Comparison of ENCODE assay signal across 20 cellular contexts in genomic region chr2:39203382-39203781, GRCh38. TPM values are rescaled to one million over a fixed set of nuclear protein-coding genes. Genes with fewer than 3 reads are reported as not detected.
A peak's percentile ranks its signal among the peaks of the same experiment; 100 is the strongest.
DNase-seq lines count a peak whose midpoint lies in the region; ATAC-seq and TF ChIP-seq lines count a peak whose summit lies in the region.
"Had no signal": no experiment of that assay in that cellular context is flagged by ENCODE, and none has a peak within 500 bp of the region (broad histone marks: within the 10 kb centered on the region; RNA-seq: fewer than 3 reads in every experiment).

No MANE protein-coding gene starts in this region.

- H3K4me3 Mint-ChIP-seq in activated CD4-positive, alpha-beta T cell treated with anti-CD3 and anti-CD28 coated beads, Interleukin-2, amount 10 ng/mL, durations not matched to agents 24 days and 14 days = peak overlapping the region; percentile 9
- peak overlapping the region in 6 of 8 donors; percentile 23 to 47 (median 38) for H3K4me3 Mint-ChIP-seq in CD4-positive, alpha-beta memory T cell
- no peak overlapping the region for H3K4me3 Mint-ChIP-seq in activated T-helper 2 cell treated with anti-CD3 and anti-CD28 coated beads, Interferon-gamma antibody, Interleukin-2, Interleukin-4, amounts not matched to agents 10 μg/mL and 5 μg/mL and 100 μg/mL, durations not matched to agents 14 hours and 24 hours and 36 hours (ENCODE audit: low read depth)

- H3K9ac ChIP-seq in Karpas-422 (ENCODE audit: low read length) = no peak overlapping the region
- H3K9ac ChIP-seq: BLaER1 treated with 17β-estradiol and CSF1 and Interleukin-3, amounts not matched to agents 10 nM and 100 nM; KMS-11 had no signal

- no peaks in the 10 kb centered on the region for H3K4me1 ChIP-seq in CD4-positive, alpha-beta memory T cell (ENCODE audit: insufficient read depth, low read length)
- H3K4me1 ChIP-seq in Karpas-422 (ENCODE audit: low read length) (no peaks in the 10 kb centered on the region), upper lobe of left lung (no peaks in the 10 kb centered on the region)
- H3K4me1 ChIP-seq: BLaER1 treated with 17β-estradiol and CSF1 and Interleukin-3, amounts not matched to agents 10 nM and 100 nM had no signal

- TF ChIP-seq CTCF in upper lobe of left lung (IDR thresholded peaks at IDR 0.05) = no peak

- H3K27ac ChIP-seq in CD4-positive, alpha-beta memory T cell (ENCODE audit: low read depth, low read length) = no peak overlapping the region
- H3K27ac ChIP-seq in Karpas-422 (ENCODE audit: low read length) (no peak overlapping the region), upper lobe of left lung (no peak overlapping the region)
- H3K27ac ChIP-seq: A549; BLaER1 treated with 17β-estradiol and CSF1 and Interleukin-3, amounts not matched to agents 10 nM and 100 nM; KMS-11; RWPE1 had no signal

- no peaks in the 10 kb centered on the region for H3K27me3 ChIP-seq in CD4-positive, alpha-beta memory T cell (ENCODE audit: insufficient read depth, low read length)
- H3K27me3 ChIP-seq in Karpas-422 (ENCODE audit: low read length) (no peaks in the 10 kb centered on the region), upper lobe of left lung (no peaks in the 10 kb centered on the region)
- H3K27me3 ChIP-seq: BLaER1 treated with 17β-estradiol and CSF1 and Interleukin-3, amounts not matched to agents 10 nM and 100 nM had no signal

- no peak overlapping the region for H3K4me2 ChIP-seq in Karpas-422 (ENCODE audit: low read depth, low read length, poor library complexity, severe bottlenecking)
- H3K4me2 ChIP-seq: A549; BLaER1 treated with 17β-estradiol and CSF1 and Interleukin-3, amounts not matched to agents 10 nM and 100 nM; KMS-11 had no signal

- no peak for TF ChIP-seq EP300 in upper lobe of left lung (IDR thresholded peaks at IDR 0.05)

- DNase-seq in activated CD4-positive, alpha-beta T cell treated with anti-CD3 and anti-CD28 coated beads, Interleukin-2, amount 10 ng/mL, durations not matched to agents 24 days and 14 days = peak; percentile 66
- DNase-seq in activated CD4-positive, alpha-beta T cell treated with anti-CD3 and anti-CD28 coated beads, Interleukin-2, amount 50 U/mL, for 4 hours = no peak
- DNase-seq in CD4-positive, alpha-beta memory T cell = no peak
- DNase-seq in Karpas-422 (peak; percentile 11), C1 segment of cervical spinal cord (lab: John Stamatoyannopoulos, UW) (no peak), upper lobe of left lung (no peak)
- no peak for DNase-seq in activated T-helper 2 cell treated with anti-CD3 and anti-CD28 coated beads, Interferon-gamma antibody, Interleukin-2, Interleukin-4, amounts not matched to agents 10 μg/mL and 5 μg/mL and 100 μg/mL, durations not matched to agents 14 hours and 24 hours and 36 hours (ENCODE audit: low spot score)
- DNase-seq: GF-D8, GOT3, NCI-H1092, NCI-H1694, NCI-H226, NCI-H524 treated with DMSO at 0.1 percent for 48 hours had no signal

- H3K36me3 Mint-ChIP-seq in activated CD4-positive, alpha-beta T cell treated with anti-CD3 and anti-CD28 coated beads, Interleukin-2, amount 10 ng/mL, durations not matched to agents 24 days and 14 days (ENCODE audit: low read depth) = peaks cover 14% of the 10 kb centered on the region
- peaks cover 0 to 4% of the 10 kb centered on the region in 2 donors for H3K36me3 Mint-ChIP-seq in CD4-positive, alpha-beta memory T cell
- H3K36me3 Mint-ChIP-seq in activated T-helper 2 cell treated with anti-CD3 and anti-CD28 coated beads, Interferon-gamma antibody, Interleukin-2, Interleukin-4, amounts not matched to agents 10 μg/mL and 5 μg/mL and 100 μg/mL, durations not matched to agents 14 hours and 24 hours and 36 hours (ENCODE audit: low read depth) = peaks cover 36% of the 10 kb centered on the region

- H3K36me3 ChIP-seq in CD4-positive, alpha-beta memory T cell (ENCODE audit: insufficient read depth, low read length) = no peaks in the 10 kb centered on the region
- no peaks in the 10 kb centered on the region for H3K36me3 ChIP-seq in Karpas-422 (ENCODE audit: insufficient read depth, low read length)
- no peaks in the 10 kb centered on the region for H3K36me3 ChIP-seq in upper lobe of left lung
- H3K36me3 ChIP-seq: BLaER1 treated with 17β-estradiol and CSF1 and Interleukin-3, amounts not matched to agents 10 nM and 100 nM had no signal

- H3K9me3 ChIP-seq in CD4-positive, alpha-beta memory T cell (ENCODE audit: control insufficient read depth in 1 of 2, low read length in 2 of 2) = no peaks in the 10 kb centered on the region
- H3K9me3 ChIP-seq in Karpas-422 (ENCODE audit: low read length) = no peaks in the 10 kb centered on the region
- no peaks in the 10 kb centered on the region for H3K9me3 ChIP-seq in upper lobe of left lung

- H3K4me3 ChIP-seq in CD4-positive, alpha-beta memory T cell (ENCODE audit: low read length in 2 of 2) = no peak overlapping the region
- no peak overlapping the region for H3K4me3 ChIP-seq in Karpas-422 (ENCODE audit: low read length)
- no peak overlapping the region for H3K4me3 ChIP-seq in upper lobe of left lung
- H3K4me3 ChIP-seq: A549; BLaER1 treated with 17β-estradiol and CSF1 and Interleukin-3, amounts not matched to agents 10 nM and 100 nM had no signal

- no peak for TF ChIP-seq POLR2A in upper lobe of left lung (IDR thresholded peaks at IDR 0.05)

- H3K4me1 Mint-ChIP-seq in activated CD4-positive, alpha-beta T cell treated with anti-CD3 and anti-CD28 coated beads, Interleukin-2, amount 10 ng/mL, durations not matched to agents 24 days and 14 days = peaks cover 24% of the 10 kb centered on the region
- H3K4me1 Mint-ChIP-seq in CD4-positive, alpha-beta memory T cell = peaks cover 3 to 12% (median 7%) of the 10 kb centered on the region in 4 donors
- peaks cover 24% of the 10 kb centered on the region for H3K4me1 Mint-ChIP-seq in activated T-helper 2 cell treated with anti-CD3 and anti-CD28 coated beads, Interferon-gamma antibody, Interleukin-2, Interleukin-4, amounts not matched to agents 10 μg/mL and 5 μg/mL and 100 μg/mL, durations not matched to agents 14 hours and 24 hours and 36 hours (ENCODE audit: low read depth)

- intact Hi-C loops in activated CD4-positive, alpha-beta T cell treated with anti-CD3 and anti-CD28 coated beads, Interleukin-2, amount 10 ng/mL, durations not matched to agents 24 days and 14 days (cut with micrococcal nuclease) = no loop called here
- intact Hi-C loops in CD4-positive, alpha-beta memory T cell (cut with micrococcal nuclease) = no loop called here
- intact Hi-C loops in activated T-helper 2 cell treated with anti-CD3 and anti-CD28 coated beads, Interferon-gamma antibody, Interleukin-2, Interleukin-4, amounts not matched to agents 10 μg/mL and 5 μg/mL and 100 μg/mL, durations not matched to agents 14 hours and 24 hours and 36 hours (cut with micrococcal nuclease) = no loop called here

- H3K27ac Mint-ChIP-seq in activated CD4-positive, alpha-beta T cell treated with anti-CD3 and anti-CD28 coated beads, Interleukin-2, amount 10 ng/mL, durations not matched to agents 24 days and 14 days = no peak overlapping the region
- H3K27ac Mint-ChIP-seq in CD4-positive, alpha-beta memory T cell = peak overlapping the region in 1 of 7 donors; percentile 38
- peak overlapping the region; percentile 33 for H3K27ac Mint-ChIP-seq in activated T-helper 2 cell treated with anti-CD3 and anti-CD28 coated beads, Interferon-gamma antibody, Interleukin-2, Interleukin-4, amounts not matched to agents 10 μg/mL and 5 μg/mL and 100 μg/mL, durations not matched to agents 14 hours and 24 hours and 36 hours

- POLR2A ChIA-PET in CD4-positive, alpha-beta memory T cell (lab: Charles Lee; ENCODE audit: partially characterized antibody) = interaction anchor here (1.7 to 2.7 kb wide), 2 partner anchors 13 to 83 kb away, joined by 6 to 15 read pairs; partner anchors contain the start of gene SOS1

- CTCF ChIA-PET in CD4-positive, alpha-beta memory T cell (lab: Charles Lee; ENCODE audit: partially characterized antibody) = interaction anchor here (1.5 kb wide), 1 partner anchor 26 kb away, joined by 6 read pairs; no protein-coding TSS in a partner anchor

- H3K79me2 ChIP-seq in Karpas-422 (ENCODE audit: low read length) = no peaks in the 10 kb centered on the region

- no peak overlapping the region for H2AFZ ChIP-seq in Karpas-422 (ENCODE audit: low read length)

- no peaks in the 10 kb centered on the region for H3K9me2 ChIP-seq in Karpas-422 (replicated peaks; ENCODE audit: insufficient read depth, low read length)

- 92 to 95% methylated on average over 6 of the region's 6 CpGs for WGBS in upper lobe of left lung, 2 donors

- H3K27me3 Mint-ChIP-seq in activated CD4-positive, alpha-beta T cell treated with anti-CD3 and anti-CD28 coated beads, Interleukin-2, amount 10 ng/mL, durations not matched to agents 24 days and 14 days = peaks cover 2% of the 10 kb centered on the region
- no peaks in the 10 kb centered on the region for H3K27me3 Mint-ChIP-seq in CD4-positive, alpha-beta memory T cell
- H3K27me3 Mint-ChIP-seq in activated T-helper 2 cell treated with anti-CD3 and anti-CD28 coated beads, Interferon-gamma antibody, Interleukin-2, Interleukin-4, amounts not matched to agents 10 μg/mL and 5 μg/mL and 100 μg/mL, durations not matched to agents 14 hours and 24 hours and 36 hours (ENCODE audit: low read depth) = no peaks in the 10 kb centered on the region

- peaks cover 23% of the 10 kb centered on the region for H3K9me3 Mint-ChIP-seq in activated CD4-positive, alpha-beta T cell treated with anti-CD3 and anti-CD28 coated beads, Interleukin-2, amount 10 ng/mL, durations not matched to agents 24 days and 14 days
- peaks cover 0 to 3% (median 0%) of the 10 kb centered on the region in 8 donors for H3K9me3 Mint-ChIP-seq in CD4-positive, alpha-beta memory T cell
- peaks cover 34% of the 10 kb centered on the region for H3K9me3 Mint-ChIP-seq in activated T-helper 2 cell treated with anti-CD3 and anti-CD28 coated beads, Interferon-gamma antibody, Interleukin-2, Interleukin-4, amounts not matched to agents 10 μg/mL and 5 μg/mL and 100 μg/mL, durations not matched to agents 14 hours and 24 hours and 36 hours

- no peak for ATAC-seq in GM19035 (IDR thresholded peaks at IDR 0.05; ENCODE audit: unreplicated experiment)
- no peak for ATAC-seq in upper lobe of left lung (ENCODE audit: low FRiP score in 2 of 2)
- ATAC-seq: HepG2 had no signal

- H4K20me1 ChIP-seq in Karpas-422 (ENCODE audit: insufficient read depth, low read depth, low read length) = no peaks in the 10 kb centered on the region
- H4K20me1 ChIP-seq: BLaER1 treated with 17β-estradiol and CSF1 and Interleukin-3, amounts not matched to agents 10 nM and 100 nM had no signal

RNA-seq across cellular contexts. Expression of gene CDKL4, which starts 40.4 kb away (rescaled TPM):
- total RNA-seq in activated CD4-positive, alpha-beta T cell treated with anti-CD3 and anti-CD28 coated beads, Interleukin-2, amount 10 ng/mL, durations not matched to agents 24 days and 14 days = not detected in 2 replicates
- total RNA-seq in CD4-positive, alpha-beta memory T cell = under 1 TPM in 1 of 2 experiments, not detected in 1; 0.38 TPM
- not detected for polyA plus RNA-seq in CD4-positive, alpha-beta memory T cell
- 14.3 TPM in 1 of 2 replicates, not detected in the other for total RNA-seq in Karpas-422 (2014; rRNA removed; shearing (Covaris generic); ENCODE audit: low replicate concordance)
- 0.11 and 1.3 TPM in 2 replicates for total RNA-seq in activated T-helper 2 cell treated with anti-CD3 and anti-CD28 coated beads, Interferon-gamma antibody, Interleukin-2, Interleukin-4, amounts not matched to agents 10 μg/mL and 5 μg/mL and 100 μg/mL, durations not matched to agents 14 hours and 24 hours and 36 hours
- total RNA-seq in upper lobe of left lung = 1 to 10 TPM in 2 of 6 donors, under 1 TPM in 2, not detected in 2; 0.54 to 5.2 (median 1.4) TPM
- total RNA-seq: MCF 10A had no signal

Comparison
In these comparisons a context has a peak if more than half of its experiments do, and no peak if none do; other contexts are left out.
1. DNase-seq: peak in activated CD4-positive, alpha-beta T cell treated with anti-CD3 and anti-CD28 coated beads, Interleukin-2, amount 10 ng/mL, durations not matched to agents 24 days and 14 days (single experiment) and Karpas-422 (single experiment); none in activated CD4-positive, alpha-beta T cell treated with anti-CD3 and anti-CD28 coated beads, Interleukin-2, amount 50 U/mL, for 4 hours (0 of 2), CD4-positive, alpha-beta memory T cell (0 of 5), activated T-helper 2 cell treated with anti-CD3 and anti-CD28 coated beads, Interferon-gamma antibody, Interleukin-2, Interleukin-4, amounts not matched to agents 10 μg/mL and 5 μg/mL and 100 μg/mL, durations not matched to agents 14 hours and 24 hours and 36 hours (single experiment), C1 segment of cervical spinal cord (0 of 14) and upper lobe of left lung (0 of 2).